12 cellular contexts compared by ENCODE assay signal in genomic region chr13:41133951-41134350, GRCh38. TPM values are rescaled to one million over a fixed set of nuclear protein-coding genes. Genes with fewer than 3 reads are reported as not detected.
DNase-seq lines count a peak whose midpoint lies in the region; ATAC-seq and TF ChIP-seq lines count a peak whose summit lies in the region.
"Had no signal": no experiment of that assay in that cellular context is flagged by ENCODE, and none has a peak within 500 bp of the region (broad histone marks: within the 10 kb centered on the region; RNA-seq: fewer than 3 reads in every experiment).

No MANE protein-coding gene starts in this region.

- no TSS peak for BruUV-seq in A673 (replicated peaks; lab: Mats Ljungman, UMichigan)

- no peak for TF ChIP-seq CTCF in A673 (conservative IDR thresholded peaks at IDR 0.05; ENCODE audit: low read depth, low read length)
- no peak for TF ChIP-seq CTCF in activated CD8-positive, alpha-beta T cell treated with anti-CD3 and anti-CD28 coated beads for 36 hours (IDR thresholded peaks at IDR 0.05)

- H3K36me3 Mint-ChIP-seq in activated CD8-positive, alpha-beta T cell treated with anti-CD3 and anti-CD28 coated beads for 36 hours (ENCODE audit: low read depth), result peaks cover 11% of the 10 kb centered on the region

- H3K9ac ChIP-seq in GM23248, result no peak overlapping the region

- H3K4me3 ChIP-seq in A673 (ENCODE audit: low read depth, low read length, poor library complexity, severe bottlenecking) (peak overlapping the region; percentile 61), GM23248 (peak overlapping the region; percentile 97; the same call in 1 of the 2 replicates)

- H3K36me3 ChIP-seq in A673 (ENCODE audit: insufficient read depth, low read length, poor library complexity, severe bottlenecking) (no peaks in the 10 kb centered on the region), GM23248 (ENCODE audit: low read depth) (no peaks in the 10 kb centered on the region)

- no peaks in the 10 kb centered on the region for H3K9me2 ChIP-seq in GM23248 (ENCODE audit: insufficient read depth)

- POLR2A ChIA-PET in A673 (lab: Charles Lee; ENCODE audit: low non-redundant PET), result no interaction called here
- POLR2A ChIA-PET in activated CD8-positive, alpha-beta T cell treated with anti-CD3 and anti-CD28 coated beads for 36 hours (lab: Charles Lee), result no interaction called here

- intact Hi-C loops in A673 (cut with micrococcal nuclease; ENCODE audit: unreplicated experiment), result loop anchor here (1.0 to 5.0 kb wide), 2 partner anchors 60 to 72 kb away; partner anchors contain the start of genes KBTBD7 and WBP4
- intact Hi-C loops in activated CD8-positive, alpha-beta T cell treated with anti-CD3 and anti-CD28 coated beads for 36 hours (cut with micrococcal nuclease), result loop anchor here (5.0 kb wide), 1 partner anchor 72 kb away; the partner anchor contains the start of gene WBP4

- no peak for ATAC-seq in activated CD8-positive, alpha-beta T cell treated with anti-CD3 and anti-CD28 coated beads for 36 hours
- ATAC-seq in GM21717 (IDR thresholded peaks at IDR 0.05; ENCODE audit: unreplicated experiment) (no peak), HG03439 (IDR thresholded peaks at IDR 0.05; ENCODE audit: unreplicated experiment) (no peak)

- peaks cover 43% of the 10 kb centered on the region for H3K4me1 Mint-ChIP-seq in activated CD8-positive, alpha-beta T cell treated with anti-CD3 and anti-CD28 coated beads for 36 hours (ENCODE audit: low read depth)

- CTCF ChIA-PET in A673 (lab: Charles Lee), result no interaction called here
- CTCF ChIA-PET in activated CD8-positive, alpha-beta T cell treated with anti-CD3 and anti-CD28 coated beads for 36 hours (lab: Charles Lee), result no interaction called here

- H2AFZ ChIP-seq in GM23248, result no peak overlapping the region

- peak overlapping the region; percentile 97 for H3K4me2 ChIP-seq in GM23248 (ENCODE audit: unreplicated experiment)

- H3K79me2 ChIP-seq in GM23248 (ENCODE audit: insufficient read depth), result peaks cover 38% of the 10 kb centered on the region

- in situ Hi-C loops in GM23248 (cut with MboI), result no loop called here

- H3K27me3 ChIP-seq in A673 (replicated peaks; ENCODE audit: insufficient read depth, low read depth, low read length, poor library complexity), result no peaks in the 10 kb centered on the region
- no peaks in the 10 kb centered on the region for H3K27me3 ChIP-seq in GM23248 (replicated peaks; ENCODE audit: insufficient read depth)
- H3K27me3 ChIP-seq: hepatocyte had no signal

- peaks cover 4% of the 10 kb centered on the region for H3K4me1 ChIP-seq in A673 (ENCODE audit: insufficient read depth, low read length, poor library complexity, severe bottlenecking)
- H3K4me1 ChIP-seq in GM23248 (ENCODE audit: insufficient read depth), result peaks cover 40% of the 10 kb centered on the region

- DNase-seq in A673 (ENCODE audit: low spot score) (no peak), GM23248 (no peak), kidney tubule cell (ENCODE audit: low spot score) (peak; percentile 41), hypothalamus (lab: John Stamatoyannopoulos, UW) (no peak), NCI-H2171 treated with DMSO at 0.1 percent for 48 hours (lab: John Stamatoyannopoulos, UW) (no peak)
- no peak for DNase-seq in activated CD8-positive, alpha-beta T cell treated with anti-CD3 and anti-CD28 coated beads for 36 hours
- DNase-seq: effector CD4-positive, alpha-beta T cell; NCI-H1930; stimulated activated CD4-positive, alpha-beta T cell treated with anti-CD3 and anti-CD28 coated beads, Interleukin-15, amount 100 ng/mL, for 24 hours had no signal

- peak overlapping the region; percentile 94 for H3K27ac Mint-ChIP-seq in activated CD8-positive, alpha-beta T cell treated with anti-CD3 and anti-CD28 coated beads for 36 hours

- H3K9me3 Mint-ChIP-seq in activated CD8-positive, alpha-beta T cell treated with anti-CD3 and anti-CD28 coated beads for 36 hours, result no peaks in the 10 kb centered on the region

- H4K20me1 ChIP-seq in GM23248 (ENCODE audit: insufficient read depth), result no peaks in the 10 kb centered on the region

- no peak overlapping the region for H3K27ac ChIP-seq in A673 (ENCODE audit: low read depth, low read length, poor library complexity, severe bottlenecking)
- H3K27ac ChIP-seq in GM23248, result no peak overlapping the region
- H3K27ac ChIP-seq: hepatocyte had no signal

- peaks cover 11% of the 10 kb centered on the region; the same call in 1 of the 2 replicates for H3F3A ChIP-seq in GM23248 (ENCODE audit: insufficient read depth)

- H3K9me3 ChIP-seq in A673 (ENCODE audit: low read depth, low read length, poor library complexity, severe bottlenecking) (no peaks in the 10 kb centered on the region), GM23248 (ENCODE audit: low read depth) (no peaks in the 10 kb centered on the region)

- no peaks in the 10 kb centered on the region for H3K27me3 Mint-ChIP-seq in activated CD8-positive, alpha-beta T cell treated with anti-CD3 and anti-CD28 coated beads for 36 hours

- WGBS in GM23248 (ENCODE audit: low coverage in 1 of 2, low lambda C conversion rate in 2 of 2, missing lambda C conversion rate in 2 of 2), 2 experiments, result 90 to 92% methylated on average over 6 of the region's 6 CpGs

- peak overlapping the region; percentile 94 for H3K4me3 Mint-ChIP-seq in activated CD8-positive, alpha-beta T cell treated with anti-CD3 and anti-CD28 coated beads for 36 hours

RNA-seq across cellular contexts. Expression of gene KBTBD6, which starts 1.3 kb away (rescaled TPM):
- total RNA-seq in A673 (2021), result 14.5 and 15.7 TPM in 2 replicates
- 6.7 and 10.6 TPM in 2 replicates for total RNA-seq in GM23248 (2014; rRNA removed; shearing (Covaris generic))
- polyA plus RNA-seq in GM23248 (2016; fragmentation: Nextera tagmentation; extraction: Ambion mirVana), result 5.1 and 5.7 TPM in 2 replicates
- 1 to 10 TPM; 3.9 to 4.5 TPM for total RNA-seq in activated CD8-positive, alpha-beta T cell treated with anti-CD3 and anti-CD28 coated beads for 36 hours
